Comparison of ENCODE assay signal across 16 cellular contexts in the genomic region with DNA sequence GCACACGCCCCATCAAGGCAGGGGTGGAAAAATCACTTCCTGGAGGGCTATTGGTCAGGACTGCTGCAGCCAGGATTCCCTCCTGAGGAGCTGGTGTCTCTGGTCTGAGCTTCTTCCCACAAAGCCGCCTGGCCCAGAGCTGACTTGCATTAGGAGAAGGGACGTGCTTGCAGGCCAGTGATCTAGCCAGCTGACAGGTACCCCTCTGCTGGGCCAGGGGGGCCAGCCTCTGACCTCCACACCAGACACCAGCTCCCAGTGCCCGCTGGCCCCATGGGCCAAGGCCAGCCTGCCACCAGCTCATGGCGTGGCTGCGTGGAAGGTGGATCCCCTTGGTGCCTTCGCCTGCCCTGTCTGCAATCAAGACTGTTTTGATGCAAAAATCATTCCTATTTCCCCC.
DNase-seq lines count a peak whose midpoint lies in the region; FAIRE-seq and TF ChIP-seq lines count a peak whose summit lies in the region.
"Had no signal": no experiment of that assay in that cellular context is flagged by ENCODE, and none has a peak within 500 bp of the region (broad histone marks: within the 10 kb centered on the region; RNA-seq: fewer than 3 reads in every experiment).

No MANE protein-coding gene starts in this region.

- FAIRE-seq in GM12892 (lab: Jason Lieb, UNC) = no peak
- FAIRE-seq: G401.6, GM19239 had no signal

- H3K9me3 ChIP-seq in endodermal cell (ENCODE audit: control insufficient read depth, low read length) (no peaks in the 10 kb centered on the region), osteoblast (ENCODE audit: low read depth, low read length) (no peaks in the 10 kb centered on the region)
- H3K9me3 ChIP-seq: HAP-1 had no signal

- H3K79me2 ChIP-seq in osteoblast (ENCODE audit: insufficient read depth, low read length) = no peaks in the 10 kb centered on the region

- TF ChIP-seq POLR2A in GM12892 (IDR thresholded peaks at IDR 0.05; ENCODE audit: low read depth, low read length) = no peak

- no peak overlapping the region for H3K4me3 Mint-ChIP-seq in endodermal cell
- H3K4me3 Mint-ChIP-seq: CD4-positive, alpha-beta memory T cell had no signal

- DNase-seq in H7 (peak; percentile 51), endodermal cell (peak; percentile 42), osteoblast (ENCODE audit: insufficient read length, low spot score, missing footprints) (peak; percentile 32), DMS 273 (lab: John Stamatoyannopoulos, UW; ENCODE audit: unreplicated experiment) (no peak), GM12892 (ENCODE audit: insufficient read length) (no peak), NCI-H1930 (lab: John Stamatoyannopoulos, UW) (no peak)
- DNase-seq: C1 segment of cervical spinal cord; Calu3; CD4-positive, alpha-beta memory T cell; COR-L47; DMS153; DND-41; GM23248 had no signal

- H4K20me1 ChIP-seq in osteoblast (ENCODE audit: insufficient read depth, low read length) = no peaks in the 10 kb centered on the region

- TF ChIP-seq CTCF in endodermal cell (conservative IDR thresholded peaks at IDR 0.05) (no peak), osteoblast (IDR thresholded peaks at IDR 0.05; ENCODE audit: extremely low read depth, low read depth, low read length) (no peak)

- no peak overlapping the region for H3K27ac Mint-ChIP-seq in endodermal cell
- H3K27ac Mint-ChIP-seq: CD4-positive, alpha-beta memory T cell had no signal

- WGBS in endodermal cell (ENCODE audit: insufficient coverage in 1 of 2, insufficient read length in 1 of 2), 2 experiments = 88 to 89% methylated on average over 4 to 7 of the region's 7 CpGs

- H3K36me3 ChIP-seq in H7 (replicated peaks; ENCODE audit: control insufficient read depth, insufficient read depth, low read length) (no peaks in the 10 kb centered on the region), endodermal cell (ENCODE audit: control insufficient read depth, insufficient read depth, low read length) (no peaks in the 10 kb centered on the region), osteoblast (ENCODE audit: insufficient read depth, low read length) (no peaks in the 10 kb centered on the region)
- H3K36me3 ChIP-seq: HAP-1 had no signal

- peaks cover 12% of the 10 kb centered on the region for H3K27me3 Mint-ChIP-seq in endodermal cell (ENCODE audit: insufficient read depth)

- H3K4me3 ChIP-seq in H7 (ENCODE audit: insufficient read depth, low read depth, low read length) = no peak overlapping the region
- no peak overlapping the region for H3K4me3 ChIP-seq in endodermal cell (ENCODE audit: low read length)
- no peak overlapping the region for H3K4me3 ChIP-seq in osteoblast (ENCODE audit: insufficient read depth, low read length)
- H3K4me3 ChIP-seq: GM23248, HAP-1 had no signal

- H3K36me3 Mint-ChIP-seq in endodermal cell (ENCODE audit: low read depth) = no peaks in the 10 kb centered on the region
- H3K36me3 Mint-ChIP-seq: CD4-positive, alpha-beta memory T cell had no signal

- H3K4me2 ChIP-seq in osteoblast (ENCODE audit: insufficient read depth, low read length) = no peak overlapping the region

- H3K27ac ChIP-seq in endodermal cell (ENCODE audit: low read depth, low read length) (no peak overlapping the region), osteoblast (ENCODE audit: low read depth, low read length) (no peak overlapping the region)
- H3K27ac ChIP-seq: GM23248 had no signal

- no peaks in the 10 kb centered on the region for H3K4me1 Mint-ChIP-seq in endodermal cell

- H3K9ac ChIP-seq in endodermal cell (ENCODE audit: extremely low read depth, low read length, poor library complexity, severe bottlenecking) = no peak overlapping the region
- H3K9ac ChIP-seq: GM23248 had no signal

- no peaks in the 10 kb centered on the region for H3K9me3 Mint-ChIP-seq in endodermal cell
- H3K9me3 Mint-ChIP-seq: CD4-positive, alpha-beta memory T cell had no signal

- H3K27me3 ChIP-seq in H7 (ENCODE audit: control insufficient read depth, insufficient read depth, low read length) = no peaks in the 10 kb centered on the region
- no peaks in the 10 kb centered on the region for H3K27me3 ChIP-seq in endodermal cell (ENCODE audit: control insufficient read depth, insufficient read depth, low read length, poor library complexity, severe bottlenecking)
- peaks cover 9% of the 10 kb centered on the region for H3K27me3 ChIP-seq in osteoblast (ENCODE audit: insufficient read depth, low read length)

- H3K4me1 ChIP-seq in endodermal cell (ENCODE audit: control insufficient read depth, insufficient read depth, low read length) (no peaks in the 10 kb centered on the region), osteoblast (ENCODE audit: insufficient read depth, low read length) (no peaks in the 10 kb centered on the region)
- H3K4me1 ChIP-seq: HAP-1 had no signal

- no peak overlapping the region for H2AFZ ChIP-seq in osteoblast (ENCODE audit: low read length)
- H2AFZ ChIP-seq: GM23248 had no signal

Comparison
In these comparisons a context has a peak if more than half of its experiments do, and no peak if none do; other contexts are left out.
1. DNase-seq: peak in H7 (single experiment), endodermal cell (single experiment) and osteoblast (single experiment); none in DMS 273 (single experiment), GM12892 (single experiment) and NCI-H1930 (0 of 2).